Comparison of ENCODE assay signal across 8 cellular contexts in the genomic region with DNA sequence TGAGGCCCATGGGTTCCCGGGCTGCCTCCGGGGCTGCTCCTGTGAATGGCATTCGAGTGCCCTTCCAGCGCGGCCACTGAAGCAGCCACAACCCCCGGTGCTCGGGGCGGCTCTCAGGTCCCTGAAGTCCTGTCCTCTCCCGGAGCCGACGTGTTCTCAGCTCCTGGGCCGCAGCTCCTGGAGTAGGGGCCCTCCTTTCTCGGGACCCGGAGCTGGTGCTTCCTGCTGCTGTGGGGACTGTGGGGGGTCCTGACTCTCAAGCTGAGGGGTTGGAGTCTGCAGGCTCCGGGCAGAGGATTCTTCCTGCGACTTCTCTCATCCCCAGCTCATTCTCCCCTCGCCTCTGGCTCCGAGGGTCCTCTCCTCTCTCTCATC. TPM values are rescaled to one million over a fixed set of nuclear protein-coding genes. Genes with fewer than 3 reads are reported as not detected.
A peak's percentile ranks its signal among the peaks of the same experiment; 100 is the strongest.
DNase-seq lines count a peak whose midpoint lies in the region; FAIRE-seq and TF ChIP-seq lines count a peak whose summit lies in the region.
"Not testable (repeated sequence)": the region's sequence is repeated elsewhere in the genome, so short reads cannot be mapped to it uniquely, and the experiment has no call there.

No MANE protein-coding gene starts in this region.

- not testable (repeated sequence) for FAIRE-seq in kidney (lab: Jason Lieb, UNC)

- TF ChIP-seq CTCF in AG10803 (conservative IDR thresholded peaks at IDR 0.05; ENCODE audit: low read length); adrenal gland (IDR thresholded peaks at IDR 0.05); kidney (IDR thresholded peaks at IDR 0.05; ENCODE audit: borderline replicate concordance, extremely low read depth, insufficient read depth); neural progenitor cell (IDR thresholded peaks at IDR 0.05): not testable (repeated sequence)

- H3K27me3 ChIP-seq in HUES48 (ENCODE audit: control insufficient read depth, insufficient read depth, low read length) = peaks cover 33% of the 10 kb centered on the region
- not testable (repeated sequence) for H3K27me3 ChIP-seq in adrenal gland
- H3K27me3 ChIP-seq in neural progenitor cell = peaks cover 34% of the 10 kb centered on the region

- H3K27ac ChIP-seq in HUES48 (ENCODE audit: low read depth, low read length); neural progenitor cell: not testable (repeated sequence)
- peak overlapping the region; percentile 66 to 98 (median 89) for H3K27ac ChIP-seq in adrenal gland
- H3K27ac ChIP-seq in epithelial cell of prostate = peak overlapping the region; percentile 89
- peak overlapping the region in 1 of 2 donors; percentile 91 for H3K27ac ChIP-seq in kidney (ENCODE audit: low read depth in 2 of 2, low read length in 2 of 2)

- not testable (repeated sequence) for H3K9ac ChIP-seq in HUES48 (ENCODE audit: low read depth, low read length)
- H3K9ac ChIP-seq in kidney (ENCODE audit: low read length in 2 of 2) (peak overlapping the region; percentile 67 to 80), neural progenitor cell (peak overlapping the region; percentile 31)

- not testable (repeated sequence) for H3K9me3 ChIP-seq in HUES48 (ENCODE audit: control insufficient read depth, insufficient read depth, low read length); adrenal gland (replicated peaks in 1 of 3); kidney (ENCODE audit: control insufficient read depth in 1 of 2, low read length in 2 of 2); neural progenitor cell (ENCODE audit: low read depth)

- H2AFZ ChIP-seq in neural progenitor cell (replicated peaks) = peak overlapping the region; percentile 88

- H3F3A ChIP-seq in neural progenitor cell (ENCODE audit: low read depth) = peaks cover 36% of the 10 kb centered on the region

- H3K9me3 Mint-ChIP-seq in T-helper 1 cell treated with Interleukin-12 subunit alpha and Interleukin-12 subunit beta and Interleukin-4 antibody, amounts not matched to agents 30 μg/mL and 1 μg/mL, for 36 hours; stimulated activated naive CD8-positive, alpha-beta T cell treated with anti-CD3 and anti-CD28 coated beads, Interleukin-15, Interleukin-2, amounts not matched to agents 100 ng/mL and 50 ng/mL, for 24 hours: not testable (repeated sequence)
- H3K9me3 Mint-ChIP-seq in neural progenitor cell = peaks cover 13% of the 10 kb centered on the region

- peak overlapping the region; percentile 82 for H3K4me3 ChIP-seq in AG10803 (ENCODE audit: low read length)
- peak overlapping the region; percentile 97 for H3K4me3 ChIP-seq in HUES48 (ENCODE audit: low read depth, low read length)
- H3K4me3 ChIP-seq in adrenal gland = peak overlapping the region in 2 of 4 donors; percentile 68 to 82
- H3K4me3 ChIP-seq in kidney (ENCODE audit: low read length in 2 of 2) = peak overlapping the region; percentile 84 to 86
- peak overlapping the region; percentile 83 for H3K4me3 ChIP-seq in neural progenitor cell

- peaks cover 48% of the 10 kb centered on the region for H3K79me2 ChIP-seq in neural progenitor cell (ENCODE audit: low read depth)

- intact Hi-C loops in adrenal gland (cut with DNase I); kidney (cut with DNase I): not testable (repeated sequence)

- not testable (repeated sequence) for TF ChIP-seq POLR2A in adrenal gland (IDR thresholded peaks at IDR 0.05)

- H3K4me1 ChIP-seq in HUES48 (ENCODE audit: control insufficient read depth, insufficient read depth, low read length) (peaks cover 24% of the 10 kb centered on the region), adrenal gland (replicated peaks in 1 of 2) (peaks cover 33 to 55% of the 10 kb centered on the region in 2 donors), kidney (ENCODE audit: control insufficient read depth in 1 of 2, insufficient read depth in 1 of 2, low read depth in 1 of 2, low read length in 2 of 2) (peaks cover 17 to 20% of the 10 kb centered on the region in 2 donors), neural progenitor cell (peaks cover 14% of the 10 kb centered on the region)

- H3K36me3 ChIP-seq in HUES48 (ENCODE audit: control insufficient read depth, insufficient read depth, low read length); adrenal gland (replicated peaks in 1 of 2); kidney (ENCODE audit: control insufficient read depth in 1 of 2, insufficient read depth in 2 of 2, low read length in 2 of 2); neural progenitor cell: not testable (repeated sequence)

- H3K27me3 Mint-ChIP-seq in T-helper 1 cell treated with Interleukin-12 subunit alpha and Interleukin-12 subunit beta and Interleukin-4 antibody, amounts not matched to agents 30 μg/mL and 1 μg/mL, for 36 hours (ENCODE audit: low read depth); stimulated activated naive CD8-positive, alpha-beta T cell treated with anti-CD3 and anti-CD28 coated beads, Interleukin-15, Interleukin-2, amounts not matched to agents 100 ng/mL and 50 ng/mL, for 24 hours: not testable (repeated sequence)
- H3K27me3 Mint-ChIP-seq in neural progenitor cell (ENCODE audit: insufficient read depth, low read depth) = peaks cover 24% of the 10 kb centered on the region

- peaks cover 52% of the 10 kb centered on the region for H3K4me1 Mint-ChIP-seq in T-helper 1 cell treated with Interleukin-12 subunit alpha and Interleukin-12 subunit beta and Interleukin-4 antibody, amounts not matched to agents 30 μg/mL and 1 μg/mL, for 36 hours (ENCODE audit: low read depth)
- peaks cover 17% of the 10 kb centered on the region for H3K4me1 Mint-ChIP-seq in neural progenitor cell
- peaks cover 74% of the 10 kb centered on the region for H3K4me1 Mint-ChIP-seq in stimulated activated naive CD8-positive, alpha-beta T cell treated with anti-CD3 and anti-CD28 coated beads, Interleukin-15, Interleukin-2, amounts not matched to agents 100 ng/mL and 50 ng/mL, for 24 hours (ENCODE audit: low read depth)

- not testable (repeated sequence) for H3K36me3 Mint-ChIP-seq in T-helper 1 cell treated with Interleukin-12 subunit alpha and Interleukin-12 subunit beta and Interleukin-4 antibody, amounts not matched to agents 30 μg/mL and 1 μg/mL, for 36 hours (ENCODE audit: low read depth); neural progenitor cell; stimulated activated naive CD8-positive, alpha-beta T cell treated with anti-CD3 and anti-CD28 coated beads, Interleukin-15, Interleukin-2, amounts not matched to agents 100 ng/mL and 50 ng/mL, for 24 hours (ENCODE audit: low read depth)

- peak overlapping the region; percentile 93 for H3K4me2 ChIP-seq in neural progenitor cell

- peak overlapping the region; percentile 92 for H3K4me3 Mint-ChIP-seq in T-helper 1 cell treated with Interleukin-12 subunit alpha and Interleukin-12 subunit beta and Interleukin-4 antibody, amounts not matched to agents 30 μg/mL and 1 μg/mL, for 36 hours
- H3K4me3 Mint-ChIP-seq in neural progenitor cell = peak overlapping the region; percentile 96
- peak overlapping the region; percentile 84 for H3K4me3 Mint-ChIP-seq in stimulated activated naive CD8-positive, alpha-beta T cell treated with anti-CD3 and anti-CD28 coated beads, Interleukin-15, Interleukin-2, amounts not matched to agents 100 ng/mL and 50 ng/mL, for 24 hours

- H4K20me1 ChIP-seq in neural progenitor cell (ENCODE audit: low read depth) = peaks cover 41% of the 10 kb centered on the region

- H3K27ac Mint-ChIP-seq in T-helper 1 cell treated with Interleukin-12 subunit alpha and Interleukin-12 subunit beta and Interleukin-4 antibody, amounts not matched to agents 30 μg/mL and 1 μg/mL, for 36 hours = not testable (repeated sequence)
- peak overlapping the region; percentile 75 for H3K27ac Mint-ChIP-seq in neural progenitor cell
- peak overlapping the region; percentile 69 for H3K27ac Mint-ChIP-seq in stimulated activated naive CD8-positive, alpha-beta T cell treated with anti-CD3 and anti-CD28 coated beads, Interleukin-15, Interleukin-2, amounts not matched to agents 100 ng/mL and 50 ng/mL, for 24 hours

- WGBS in adrenal gland, 4 donors = 6 to 23% (median 12%) methylated on average over 6 to 18 of the region's 18 CpGs

- not testable (repeated sequence) for DNase-seq in AG10803 (ENCODE audit: low read depth); adrenal gland; epithelial cell of prostate (ENCODE audit: low read depth, low spot score); kidney; neural progenitor cell (ENCODE audit: low spot score)

RNA-seq across cellular contexts. Expression of a gene that starts 0.6 kb away (rescaled TPM):
- total RNA-seq in adrenal gland = 10 to 100 TPM; 12.2 to 43.4 (median 26.7) TPM
- polyA plus RNA-seq in adrenal gland = 10 to 100 TPM; 36.0 to 66.0 (median 45.6) TPM
- 27.5 TPM for total RNA-seq in kidney
- polyA plus RNA-seq in kidney (ENCODE audit: insufficient read depth, low read depth, low replicate concordance) = 34.7 TPM
- 15.0 and 21.4 TPM in 2 replicates for total RNA-seq in neural progenitor cell (ENCODE audit: low replicate concordance)

RNA-seq across cellular contexts. Expression of a gene that starts 47.0 kb away (rescaled TPM):
- total RNA-seq in adrenal gland (1,000 to 10,000 TPM; 1,067 to 3,150 (median 1,272) TPM), kidney (1,532 TPM), neural progenitor cell (ENCODE audit: low replicate concordance) (16.2 and 21.8 TPM in 2 replicates)
- polyA plus RNA-seq in adrenal gland (1,000 to 10,000 TPM in 1 of 3 donors, 100 to 1,000 TPM in 2; 615 to 1,099 (median 618) TPM), kidney (ENCODE audit: insufficient read depth, low read depth, low replicate concordance) (1,348 TPM)

Comparison
In these comparisons a context has a peak if more than half of its experiments do, and no peak if none do; other contexts are left out.
1. RNA of a gene that starts 47.0 kb away (total RNA-seq): 1,532 TPM in kidney (single experiment) and 1,067 to 3,150 TPM in adrenal gland; 16.2 to 21.8 TPM in neural progenitor cell; every median in the first group is over 10 times any median in the second.
2. Peak in every context shown above with its lines, with median percentiles within 50 percentile points of each other: H3K4me3 Mint-ChIP-seq.